Comparison of ENCODE assay signal across 17 cellular contexts in genomic region chr6:158032354-158032733, GRCh38. TPM values are rescaled to one million over a fixed set of nuclear protein-coding genes. Genes with fewer than 3 reads are reported as not detected.
A peak's percentile ranks its signal among the peaks of the same experiment; 100 is the strongest.
DNase-seq lines count a peak whose midpoint lies in the region; ATAC-seq and TF ChIP-seq lines count a peak whose summit lies in the region.
"Had no signal": no experiment of that assay in that cellular context is flagged by ENCODE, and none has a peak within 500 bp of the region (broad histone marks: within the 10 kb centered on the region; RNA-seq: fewer than 3 reads in every experiment).

No MANE protein-coding gene starts in this region.

- H3K27me3 Mint-ChIP-seq in stimulated activated memory B cell treated with anti-CD40 and anti-IgM and Interleukin-4, amounts not matched to agents 10 μg/mL and 1 μg/mL and 100 μg/mL, for 72 hours, result no peaks in the 10 kb centered on the region
- H3K27me3 Mint-ChIP-seq: IgD-negative memory B cell; stimulated activated naive CD8-positive, alpha-beta T cell treated with anti-CD3 and anti-CD28 coated beads, Interleukin-15, Interleukin-2, amounts not matched to agents 100 ng/mL and 50 ng/mL, for 24 hours had no signal

- peak overlapping the region; percentile 34 for H3K9ac ChIP-seq in IMR-90 (ENCODE audit: low read depth, low read length)

- peak overlapping the region; percentile 69 to 83 for H4K8ac ChIP-seq in IMR-90 (ENCODE audit: low read depth in 2 of 2, low read length in 2 of 2)

- in situ Hi-C loops in IMR-90 (cut with MboI; ENCODE audit: low sequenced_read_pairs), result no loop called here

- peaks cover 37% of the 10 kb centered on the region for H3K36me3 Mint-ChIP-seq in stimulated activated memory B cell treated with anti-CD40 and anti-IgM and Interleukin-4, amounts not matched to agents 10 μg/mL and 1 μg/mL and 100 μg/mL, for 72 hours

- POLR2A ChIA-PET in IMR-90 (lab: Charles Lee; ENCODE audit: unreplicated experiment), result interaction anchor here (1.0 kb wide), 1 partner anchor 10 kb away, joined by 3 read pairs; no protein-coding TSS in a partner anchor

- H3K56ac ChIP-seq in IMR-90 (ENCODE audit: extremely low read depth, insufficient read depth, low read length), result peak overlapping the region; percentile 48

- H3K9me3 Mint-ChIP-seq in stimulated activated memory B cell treated with anti-CD40 and anti-IgM and Interleukin-4, amounts not matched to agents 10 μg/mL and 1 μg/mL and 100 μg/mL, for 72 hours, result peaks cover 4% of the 10 kb centered on the region
- H3K9me3 Mint-ChIP-seq: stimulated activated naive CD8-positive, alpha-beta T cell treated with anti-CD3 and anti-CD28 coated beads, Interleukin-15, Interleukin-2, amounts not matched to agents 100 ng/mL and 50 ng/mL, for 24 hours had no signal

- H2BK20ac ChIP-seq in IMR-90 (ENCODE audit: low read depth, low read length), result peak overlapping the region; percentile 60

- peaks cover 21% of the 10 kb centered on the region for H3K9me1 ChIP-seq in IMR-90 (ENCODE audit: insufficient read depth, low read length)

- CTCF ChIA-PET in IMR-90 (lab: Yijun Ruan, JAX), result no interaction called here

- peak overlapping the region; percentile 62 for H3K18ac ChIP-seq in IMR-90 (ENCODE audit: low read depth, low read length)

- no peak for TF ChIP-seq RAD21 in IMR-90 (IDR thresholded peaks at IDR 0.05; ENCODE audit: low read length)

- H2BK5ac ChIP-seq in IMR-90 (ENCODE audit: low read depth, low read length, poor library complexity, severe bottlenecking), result peak overlapping the region; percentile 78

- peaks cover 31% of the 10 kb centered on the region for H3K4me1 Mint-ChIP-seq in stimulated activated memory B cell treated with anti-CD40 and anti-IgM and Interleukin-4, amounts not matched to agents 10 μg/mL and 1 μg/mL and 100 μg/mL, for 72 hours

- H3K4me3 ChIP-seq in IMR-90 (ENCODE audit: insufficient read depth, low read depth, low read length) (no peak overlapping the region), ascending aorta (no peak overlapping the region), right atrium auricular region (no peak overlapping the region)
- H3K4me3 ChIP-seq: pancreas had no signal

- no peak for ATAC-seq in IMR-90 (ENCODE audit: low read depth)
- no peak for ATAC-seq in stimulated activated memory B cell treated with anti-CD40 and anti-IgM and Interleukin-4, amounts not matched to agents 10 μg/mL and 1 μg/mL and 100 μg/mL, for 72 hours
- ATAC-seq in GM19324 (IDR thresholded peaks at IDR 0.05; ENCODE audit: low FRiP score, unreplicated experiment), result no peak
- ATAC-seq: pancreas had no signal

- H3K27ac ChIP-seq in IMR-90 (ENCODE audit: insufficient read depth, low read length) (peak overlapping the region; percentile 92), ascending aorta (peak overlapping the region; percentile 51 to 69), right atrium auricular region (peak overlapping the region; percentile 68 to 70)

- H2BK120ac ChIP-seq in IMR-90 (ENCODE audit: low read depth, low read length), result peak overlapping the region; percentile 97

- peaks cover 40 to 83% of the 10 kb centered on the region in 2 experiments for H3K79me1 ChIP-seq in IMR-90 (ENCODE audit: low read depth in 1 of 2, low read length in 2 of 2)

- H3K27ac Mint-ChIP-seq in stimulated activated memory B cell treated with anti-CD40 and anti-IgM and Interleukin-4, amounts not matched to agents 10 μg/mL and 1 μg/mL and 100 μg/mL, for 72 hours, result peak overlapping the region; percentile 91

- H4K20me1 ChIP-seq in IMR-90 (ENCODE audit: insufficient read depth, low read length), result no peaks in the 10 kb centered on the region

- no peak for TF ChIP-seq CTCF in IMR-90 (conservative IDR thresholded peaks at IDR 0.05; ENCODE audit: low read depth, low read length)
- no peak for TF ChIP-seq CTCF in ascending aorta (IDR thresholded peaks at IDR 0.05)
- no peak for TF ChIP-seq CTCF in right atrium auricular region (IDR thresholded peaks at IDR 0.05)

- H3K23ac ChIP-seq in IMR-90 (ENCODE audit: low read depth, low read length), result peak overlapping the region; percentile 86

- H3K4ac ChIP-seq in IMR-90 (ENCODE audit: low read depth, low read length), result peak overlapping the region; percentile 93

- H3K4me3 Mint-ChIP-seq in stimulated activated memory B cell treated with anti-CD40 and anti-IgM and Interleukin-4, amounts not matched to agents 10 μg/mL and 1 μg/mL and 100 μg/mL, for 72 hours, result no peak overlapping the region

- no peak for TF ChIP-seq POLR2A in IMR-90 (IDR thresholded peaks at IDR 0.05; ENCODE audit: low read depth, low read length)

- no peak for DNase-seq in IMR-90
- DNase-seq in ascending aorta (ENCODE audit: low spot score in 2 of 2), result peak in 1 of 2 donors; percentile 7
- DNase-seq in right atrium auricular region (ENCODE audit: low spot score), result no peak
- DNase-seq in NCI-H526 treated with DMSO at 0.1 percent for 48 hours (lab: John Stamatoyannopoulos, UW), result no peak
- DNase-seq in DMS53 treated with DMSO at 0.1 percent for 48 hours (lab: John Stamatoyannopoulos, UW; ENCODE audit: unreplicated experiment), result no peak
- no peak for DNase-seq in GF-D8 (lab: John Stamatoyannopoulos, UW)
- DNase-seq: activated CD8-positive, alpha-beta memory T cell treated with anti-CD3 and anti-CD28 coated beads, Interleukin-2, amount 50 U/mL, for 48 hours; amniotic stem cell; NCI-H1417 treated with DMSO at 0.1 percent for 48 hours; NCI-H526; SHP77; stimulated activated CD4-positive, alpha-beta T cell treated with anti-CD3 and anti-CD28 coated beads, Interleukin-4, amount 100 ng/mL, for 1 hour had no signal

- peak overlapping the region; percentile 89 for H4K91ac ChIP-seq in IMR-90 (ENCODE audit: insufficient read depth, low read depth, low read length)

- H2AK5ac ChIP-seq in IMR-90 (ENCODE audit: low read depth, low read length), result peak overlapping the region; percentile 93

- H3K9me3 ChIP-seq in IMR-90 (ENCODE audit: control insufficient read depth, insufficient read depth, low read length), result no peaks in the 10 kb centered on the region
- H3K9me3 ChIP-seq in ascending aorta, result no peaks in the 10 kb centered on the region
- H3K9me3 ChIP-seq in right atrium auricular region, result no peaks in the 10 kb centered on the region
- H3K9me3 ChIP-seq: pancreas had no signal

- peak overlapping the region; percentile 84; the same call in 2 of the 3 replicates for H2BK15ac ChIP-seq in IMR-90 (ENCODE audit: low read depth, low read length)

- peak overlapping the region; percentile 88 for H2AK9ac ChIP-seq in IMR-90 (replicated peaks; ENCODE audit: low read depth, low read length, poor library complexity)

- BruUV-seq in IMR-90 (replicated peaks; lab: Mats Ljungman, UMichigan), result no TSS peak

- H3K4me1 ChIP-seq in IMR-90 (ENCODE audit: control insufficient read depth, insufficient read depth, low read length) (peaks cover 36% of the 10 kb centered on the region), ascending aorta (peaks cover 6 to 33% of the 10 kb centered on the region in 2 donors), right atrium auricular region (peaks cover 0 to 45% of the 10 kb centered on the region in 2 donors)

- H4K5ac ChIP-seq in IMR-90 (ENCODE audit: low read depth, low read length), result peak overlapping the region; percentile 69

- no CpG with 5 or more reads among the region's 9 CpGs for WGBS in IMR-90 (ENCODE audit: extremely low coverage in 2 of 2, insufficient read length in 1 of 2), 2 experiments

- peak overlapping the region; percentile 28 for H2AFZ ChIP-seq in IMR-90 (replicated peaks; ENCODE audit: low read length, poor library complexity)

- intact Hi-C loops in IMR-90 (cut with micrococcal nuclease), result no loop called here
- intact Hi-C loops in ascending aorta (cut with DNase I), result no loop called here

- dilution Hi-C loops in IMR-90 (cut with HindIII; ENCODE audit: low sequenced_read_pairs, unreplicated experiment), result no loop called here

- peak overlapping the region; percentile 94 for H3K14ac ChIP-seq in IMR-90 (replicated peaks; ENCODE audit: low read depth, low read length)

- H3K4me2 ChIP-seq in IMR-90 (ENCODE audit: low read depth, low read length), result no peak overlapping the region

- H3K27me3 ChIP-seq in IMR-90 (ENCODE audit: control insufficient read depth, insufficient read depth, low read length), result no peaks in the 10 kb centered on the region
- no peaks in the 10 kb centered on the region for H3K27me3 ChIP-seq in ascending aorta
- H3K27me3 ChIP-seq in right atrium auricular region, result no peaks in the 10 kb centered on the region
- H3K27me3 ChIP-seq: pancreas had no signal

- peaks cover 21% of the 10 kb centered on the region for H3K36me3 ChIP-seq in IMR-90 (ENCODE audit: control insufficient read depth, insufficient read depth, low read length)
- H3K36me3 ChIP-seq in ascending aorta, result no peaks in the 10 kb centered on the region
- H3K36me3 ChIP-seq in right atrium auricular region, result peaks cover 4% of the 10 kb centered on the region
- H3K36me3 ChIP-seq: pancreas had no signal

TF ChIP-seq in IMR-90, 13 proteins besides CTCF, POLR2A, EP300 and RAD21 (continues in another document):
- no peak for TF ChIP-seq RFX5 (IDR thresholded peaks at IDR 0.05; ENCODE audit: low read depth, low read length)
- TF ChIP-seq CEBPB (IDR thresholded peaks at IDR 0.05; ENCODE audit: low read depth, low read length), result no peak
- TF ChIP-seq, protein P1, sequence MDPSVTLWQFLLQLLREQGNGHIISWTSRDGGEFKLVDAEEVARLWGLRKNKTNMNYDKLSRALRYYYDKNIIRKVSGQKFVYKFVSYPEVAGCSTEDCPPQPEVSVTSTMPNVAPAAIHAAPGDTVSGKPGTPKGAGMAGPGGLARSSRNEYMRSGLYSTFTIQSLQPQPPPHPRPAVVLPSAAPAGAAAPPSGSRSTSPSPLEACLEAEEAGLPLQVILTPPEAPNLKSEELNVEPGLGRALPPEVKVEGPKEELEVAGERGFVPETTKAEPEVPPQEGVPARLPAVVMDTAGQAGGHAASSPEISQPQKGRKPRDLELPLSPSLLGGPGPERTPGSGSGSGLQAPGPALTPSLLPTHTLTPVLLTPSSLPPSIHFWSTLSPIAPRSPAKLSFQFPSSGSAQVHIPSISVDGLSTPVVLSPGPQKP (IDR thresholded peaks at IDR 0.05; ENCODE audit: borderline replicate concordance, low read depth, low read length), result no peak
- TF ChIP-seq CHD1 (IDR thresholded peaks at IDR 0.05; ENCODE audit: low read depth, low read length), result no peak
- TF ChIP-seq FOS (IDR thresholded peaks at IDR 0.05; ENCODE audit: low read depth, low read length), result no peak
- TF ChIP-seq MAFK (IDR thresholded peaks at IDR 0.05; ENCODE audit: low read depth, low read length), result no peak
- TF ChIP-seq MAZ (IDR thresholded peaks at IDR 0.05; ENCODE audit: borderline replicate concordance, low read depth, low read length), result no peak
- no peak for TF ChIP-seq NFE2L2 (IDR thresholded peaks at IDR 0.05; ENCODE audit: low read depth, low read length)
- TF ChIP-seq BHLHE40 (IDR thresholded peaks at IDR 0.05; ENCODE audit: low read depth, low read length), result no peak
- no peak for TF ChIP-seq RCOR1 (IDR thresholded peaks at IDR 0.05; ENCODE audit: insufficient replicate concordance, low read length)
- no peak for TF ChIP-seq SMC3 (IDR thresholded peaks at IDR 0.05; ENCODE audit: low read depth, low read length)

RNA-seq across cellular contexts. Expression of gene SYNJ2, which starts 50.7 kb away (rescaled TPM):
- total RNA-seq in IMR-90 (2012; rRNA removed) (43.3 and 45.2 TPM in 2 replicates), ascending aorta (3.0 TPM), right atrium auricular region (10 to 100 TPM; 10.1 to 20.0 TPM)
- polyA plus RNA-seq in IMR-90 (2012; rRNA removed), result 40.8 and 45.6 TPM in 2 replicates
- 21.2 and 29.0 TPM in 2 replicates for polyA plus RNA-seq in IMR-90 (2012; cell fraction: cytosol; rRNA removed)
- polyA plus RNA-seq in IMR-90 (2012; cell fraction: nucleus; rRNA removed; ENCODE audit: low replicate concordance), result 45.7 and 64.6 TPM in 2 replicates
